ENCODE assay signal across 1 cellular context in genomic region chr20:50223321-50223995, GRCh38.
TF ChIP-seq lines count a peak whose summit lies in the region.

No MANE protein-coding gene starts in this region.

TF ChIP-seq in GM23338, 12 proteins besides CTCF, POLR2A, EP300 and RAD21:
- no peak for TF ChIP-seq REST (IDR thresholded peaks at IDR 0.05; ENCODE audit: unreplicated experiment)
- no peak for TF ChIP-seq STAT1 (IDR thresholded peaks at IDR 0.05; ENCODE audit: unreplicated experiment)
- no peak for TF ChIP-seq ETS1 (IDR thresholded peaks at IDR 0.05)
- no peak for TF ChIP-seq EZH2phosphoT487 (IDR thresholded peaks at IDR 0.05; ENCODE audit: unreplicated experiment)
- no peak for TF ChIP-seq POLR2AphosphoS5 (IDR thresholded peaks at IDR 0.05; ENCODE audit: low read depth)
- TF ChIP-seq JUNB (IDR thresholded peaks at IDR 0.05; ENCODE audit: unreplicated experiment) = no peak
- TF ChIP-seq ZNF114 (CRISPR knock-in tag; IDR thresholded peaks at IDR 0.05) = no peak
- no peak for TF ChIP-seq ZNF462 (CRISPR knock-in tag; IDR thresholded peaks at IDR 0.05)
- TF ChIP-seq NANOG (IDR thresholded peaks at IDR 0.05; ENCODE audit: borderline replicate concordance) = no peak
- TF ChIP-seq EZH2 (IDR thresholded peaks at IDR 0.05; ENCODE audit: low read depth, unreplicated experiment) = no peak
- no peak for TF ChIP-seq CREB1 (CRISPR knock-in tag; IDR thresholded peaks at IDR 0.05; ENCODE audit: low read depth)
- TF ChIP-seq ZNF331 (CRISPR knock-in tag; IDR thresholded peaks at IDR 0.05; ENCODE audit: low read depth) = no peak
